Comparison of ENCODE assay signal across 25 cellular contexts in the genomic region with DNA sequence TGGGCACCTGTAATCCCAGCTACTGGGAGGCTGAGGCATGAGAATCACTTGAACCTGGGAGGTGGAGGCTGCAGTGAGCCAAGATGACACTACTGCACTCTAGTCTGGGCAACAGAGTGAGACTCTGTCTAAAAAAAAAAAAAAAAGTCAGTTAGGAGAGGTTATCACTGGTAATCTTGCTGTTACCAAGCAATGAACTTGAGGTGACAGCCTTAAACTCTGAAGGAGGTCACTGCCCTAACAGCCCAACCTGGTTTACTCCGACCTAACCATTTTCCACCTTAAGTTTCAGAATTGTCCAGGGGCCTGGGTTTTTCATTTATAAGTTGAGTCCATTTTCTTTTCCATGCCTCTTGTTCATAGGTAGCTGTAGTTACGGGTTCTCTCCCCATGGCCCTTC. TPM values are rescaled to one million over a fixed set of nuclear protein-coding genes. Genes with fewer than 3 reads are reported as not detected.
A peak's percentile ranks its signal among the peaks of the same experiment; 100 is the strongest.
DNase-seq lines count a peak whose midpoint lies in the region; ATAC-seq, FAIRE-seq and TF ChIP-seq lines count a peak whose summit lies in the region.
"Had no signal": no experiment of that assay in that cellular context is flagged by ENCODE, and none has a peak within 500 bp of the region (broad histone marks: within the 10 kb centered on the region; RNA-seq: fewer than 3 reads in every experiment).

No MANE protein-coding gene starts in this region.

- TF ChIP-seq POLR2A in gastrocnemius medialis (IDR thresholded peaks at IDR 0.05) = no peak

- no peak overlapping the region for H3K9ac ChIP-seq in kidney (ENCODE audit: low read length in 2 of 2)

- TF ChIP-seq CTCF in CD8-positive, alpha-beta T cell (IDR thresholded peaks at IDR 0.05) = no peak
- TF ChIP-seq CTCF in gastrocnemius medialis (IDR thresholded peaks at IDR 0.05 in 4 of 5, conservative IDR thresholded peaks at IDR 0.05 in 1 of 5) (no peak), kidney (IDR thresholded peaks at IDR 0.05; ENCODE audit: borderline replicate concordance, extremely low read depth, insufficient read depth) (no peak), omental fat pad (IDR thresholded peaks at IDR 0.05) (no peak)

- peaks cover 21% of the 10 kb centered on the region for H3K36me3 ChIP-seq in CD8-positive, alpha-beta T cell (ENCODE audit: insufficient read depth, low read length)
- H3K36me3 ChIP-seq in gastrocnemius medialis (peaks cover 0 to 23% of the 10 kb centered on the region in 2 donors), kidney (ENCODE audit: control insufficient read depth in 1 of 2, insufficient read depth in 2 of 2, low read length in 2 of 2) (peaks cover 0 to 3% of the 10 kb centered on the region in 2 donors)
- H3K36me3 ChIP-seq: SJCRH30 had no signal

- peak overlapping the region; percentile 31 to 36 for H3K27ac Mint-ChIP-seq in activated naive CD4-positive, alpha-beta T cell treated with anti-CD3 and anti-CD28 coated beads, Interleukin-2, amount 50 U/mL, for 72 hours
- peak overlapping the region; percentile 4 for H3K27ac Mint-ChIP-seq in CD8-positive, alpha-beta T cell
- H3K27ac Mint-ChIP-seq in effector memory CD8-positive, alpha-beta T cell = peak overlapping the region; percentile 20 to 35
- H3K27ac Mint-ChIP-seq: B cell had no signal

- H3K9me3 ChIP-seq in CD8-positive, alpha-beta T cell (ENCODE audit: low read length) = no peaks in the 10 kb centered on the region
- H3K9me3 ChIP-seq in gastrocnemius medialis (no peaks in the 10 kb centered on the region), kidney (ENCODE audit: control insufficient read depth in 1 of 2, low read length in 2 of 2) (no peaks in the 10 kb centered on the region)
- H3K9me3 ChIP-seq: Caco-2, SJCRH30 had no signal

- no peak overlapping the region for H3K27ac ChIP-seq in CD8-positive, alpha-beta T cell (ENCODE audit: low read depth, low read length)
- H3K27ac ChIP-seq in gastrocnemius medialis (peak overlapping the region; percentile 84 to 94 (median 89)), kidney (ENCODE audit: low read depth in 2 of 2, low read length in 2 of 2) (no peak overlapping the region)
- H3K27ac ChIP-seq: SJCRH30 had no signal

- no peak overlapping the region for H3K4me3 ChIP-seq in CD8-positive, alpha-beta T cell (ENCODE audit: low read depth, low read length)
- H3K4me3 ChIP-seq in gastrocnemius medialis (no peak overlapping the region), kidney (ENCODE audit: low read length in 2 of 2) (no peak overlapping the region)
- H3K4me3 ChIP-seq: GM12878, SJCRH30 had no signal

- H3K9me3 Mint-ChIP-seq in activated naive CD4-positive, alpha-beta T cell treated with anti-CD3 and anti-CD28 coated beads, Interleukin-2, amount 50 U/mL, for 72 hours = no peaks in the 10 kb centered on the region
- no peaks in the 10 kb centered on the region for H3K9me3 Mint-ChIP-seq in CD8-positive, alpha-beta T cell
- H3K9me3 Mint-ChIP-seq in effector memory CD8-positive, alpha-beta T cell = no peaks in the 10 kb centered on the region

- H3K4me1 ChIP-seq in CD8-positive, alpha-beta T cell (ENCODE audit: insufficient read depth, low read length) = no peaks in the 10 kb centered on the region
- H3K4me1 ChIP-seq in gastrocnemius medialis = peaks cover 18 to 30% of the 10 kb centered on the region in 2 donors
- peaks cover 0 to 7% of the 10 kb centered on the region in 2 donors for H3K4me1 ChIP-seq in kidney (ENCODE audit: control insufficient read depth in 1 of 2, insufficient read depth in 1 of 2, low read depth in 1 of 2, low read length in 2 of 2)
- H3K4me1 ChIP-seq: SJCRH30 had no signal

- H3K27me3 Mint-ChIP-seq in CD8-positive, alpha-beta T cell (ENCODE audit: low read depth) = no peaks in the 10 kb centered on the region
- H3K27me3 Mint-ChIP-seq in effector memory CD8-positive, alpha-beta T cell = no peaks in the 10 kb centered on the region
- H3K27me3 Mint-ChIP-seq: B cell had no signal

- no peaks in the 10 kb centered on the region for H3K4me1 Mint-ChIP-seq in CD8-positive, alpha-beta T cell (ENCODE audit: low read depth)
- peaks cover 3 to 8% of the 10 kb centered on the region in 2 donors for H3K4me1 Mint-ChIP-seq in effector memory CD8-positive, alpha-beta T cell (ENCODE audit: low read depth in 2 of 2)

- no peak for ATAC-seq in activated naive CD4-positive, alpha-beta T cell treated with anti-CD3 and anti-CD28 coated beads, Interleukin-2, amount 50 U/mL, for 72 hours
- ATAC-seq in CD8-positive, alpha-beta T cell = no peak
- ATAC-seq in effector memory CD8-positive, alpha-beta T cell (replicated peaks) = no peak
- ATAC-seq in gastrocnemius medialis (peak in 1 of 2 donors; percentile 6), omental fat pad (ENCODE audit: low FRiP score) (no peak)
- ATAC-seq: GM12878 had no signal

- POLR2A ChIA-PET in CD8-positive, alpha-beta T cell (lab: Charles Lee) = no interaction called here

- no peak overlapping the region for H3K4me3 Mint-ChIP-seq in CD8-positive, alpha-beta T cell
- H3K4me3 Mint-ChIP-seq in effector memory CD8-positive, alpha-beta T cell = no peak overlapping the region
- H3K4me3 Mint-ChIP-seq: B cell had no signal

- no peaks in the 10 kb centered on the region for H3K27me3 ChIP-seq in CD8-positive, alpha-beta T cell (ENCODE audit: insufficient read depth, low read length)
- H3K27me3 ChIP-seq in gastrocnemius medialis = no peaks in the 10 kb centered on the region
- H3K27me3 ChIP-seq: SJCRH30 had no signal

- peaks cover 6% of the 10 kb centered on the region in 2 donors for H3K36me3 Mint-ChIP-seq in activated naive CD4-positive, alpha-beta T cell treated with anti-CD3 and anti-CD28 coated beads, Interleukin-2, amount 50 U/mL, for 72 hours
- peaks cover 54% of the 10 kb centered on the region for H3K36me3 Mint-ChIP-seq in CD8-positive, alpha-beta T cell
- peaks cover 31% of the 10 kb centered on the region for H3K36me3 Mint-ChIP-seq in effector memory CD8-positive, alpha-beta T cell (ENCODE audit: insufficient read depth)

- in situ Hi-C loops in gastrocnemius medialis (cut with MboI; ENCODE audit: low sequenced_read_pairs in 4 of 4) = loop anchor here in 1 of 4 donors (25.0 kb wide), 1 partner anchor 217 kb away; no protein-coding TSS in a partner anchor

- no peak for FAIRE-seq in kidney (lab: Jason Lieb, UNC)
- FAIRE-seq: GM12878, H54, RCC 7860 had no signal

- intact Hi-C loops in CD8-positive, alpha-beta T cell (cut with DNase I, micrococcal nuclease) = no loop called here
- intact Hi-C loops in gastrocnemius medialis (cut with DNase I; ENCODE audit: low total_unique reads) = loop anchor here (1.0 kb wide), 1 partner anchor 13 kb away; no protein-coding TSS in a partner anchor
- intact Hi-C loops in kidney (cut with DNase I) = no loop called here

- DNase-seq in activated naive CD4-positive, alpha-beta T cell treated with anti-CD3 and anti-CD28 coated beads, Interleukin-2, amount 50 U/mL, for 72 hours (ENCODE audit: low spot score in 2 of 2) = no peak
- DNase-seq in activated naive CD4-positive, alpha-beta T cell (lab: John Stamatoyannopoulos, UW) = no peak
- no peak for DNase-seq in CD8-positive, alpha-beta T cell
- no peak for DNase-seq in effector memory CD8-positive, alpha-beta T cell
- DNase-seq in gastrocnemius medialis (no peak), anterior cingulate cortex (lab: John Stamatoyannopoulos, UW) (no peak), kidney (no peak), omental fat pad (ENCODE audit: low spot score) (no peak)
- DNase-seq: 8988T, Caco-2, DMS 273 treated with DMSO at 0.1 percent for 48 hours, DMS79 treated with DMSO at 0.1 percent for 48 hours, KBM-7, MM.1S, NCI-H1092, NCI-H1436 treated with DMSO at 0.1 percent for 48 hours, NCI-H1930, NCI-H226, NCI-H524, NCI-H774, SJCRH30 had no signal

- CTCF ChIA-PET in CD8-positive, alpha-beta T cell (lab: Charles Lee) = interaction anchor here (1.0 to 2.2 kb wide), 4 partner anchors 9 to 249 kb away, joined by 3 to 10 read pairs (median 4); no protein-coding TSS in a partner anchor

RNA-seq across cellular contexts. Expression of a gene that starts 28.9 kb away (rescaled TPM):
- total RNA-seq in activated naive CD4-positive, alpha-beta T cell treated with anti-CD3 and anti-CD28 coated beads, Interleukin-2, amount 50 U/mL, for 72 hours = 10 to 100 TPM; 11.2 to 14.9 TPM
- total RNA-seq in CD8-positive, alpha-beta T cell = 1 to 10 TPM; 4.2 to 5.9 TPM
- 1 to 10 TPM; 5.4 to 7.1 (median 5.8) TPM for total RNA-seq in gastrocnemius medialis
- 6.1 TPM for total RNA-seq in kidney
- 7.2 TPM for polyA plus RNA-seq in kidney (ENCODE audit: insufficient read depth, low read depth, low replicate concordance)
- total RNA-seq in omental fat pad = 1 to 10 TPM; 1.2 to 4.0 (median 3.2) TPM

Comparison
In these comparisons a context has a peak if more than half of its experiments do, and no peak if none do; other contexts are left out.
1. H3K27ac ChIP-seq: peak in gastrocnemius medialis (4 of 4); none in CD8-positive, alpha-beta T cell (single experiment) and kidney (0 of 2).
2. Peak in every context shown above with its lines, with median percentiles within 50 percentile points of each other: H3K27ac Mint-ChIP-seq.